Comparison of ENCODE assay signal across 1 cellular context in genomic region chr12:109124878-109125648, GRCh38.
TF ChIP-seq lines count a peak whose summit lies in the region.

No MANE protein-coding gene starts in this region.

TF ChIP-seq in WTC11, 78 proteins besides CTCF, POLR2A, EP300 and RAD21 (continued from another document):
- TF ChIP-seq, protein P1, sequence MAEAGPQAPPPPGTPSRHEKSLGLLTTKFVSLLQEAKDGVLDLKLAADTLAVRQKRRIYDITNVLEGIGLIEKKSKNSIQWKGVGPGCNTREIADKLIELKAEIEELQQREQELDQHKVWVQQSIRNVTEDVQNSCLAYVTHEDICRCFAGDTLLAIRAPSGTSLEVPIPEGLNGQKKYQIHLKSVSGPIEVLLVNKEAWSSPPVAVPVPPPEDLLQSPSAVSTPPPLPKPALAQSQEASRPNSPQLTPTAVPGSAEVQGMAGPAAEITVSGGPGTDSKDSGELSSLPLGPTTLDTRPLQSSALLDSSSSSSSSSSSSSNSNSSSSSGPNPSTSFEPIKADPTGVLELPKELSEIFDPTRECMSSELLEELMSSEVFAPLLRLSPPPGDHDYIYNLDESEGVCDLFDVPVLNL (CRISPR knock-in tag; IDR thresholded peaks at IDR 0.05; ENCODE audit: borderline replicate concordance, low read depth): no peak
- no peak for TF ChIP-seq MXD4 (CRISPR knock-in tag; IDR thresholded peaks at IDR 0.05; ENCODE audit: borderline replicate concordance)
